Comparison of ENCODE assay signal across 6 cellular contexts in genomic region chr16:67865318-67865717, GRCh38. TPM values are rescaled to one million over a fixed set of nuclear protein-coding genes. Genes with fewer than 3 reads are reported as not detected.
DNase-seq lines count a peak whose midpoint lies in the region; ATAC-seq and TF ChIP-seq lines count a peak whose summit lies in the region.

No MANE protein-coding gene starts in this region.

- POLR2A ChIA-PET in AG04449 (lab: Yijun Ruan, JAX): no interaction called here

- CTCF ChIA-PET in AG04449 (lab: Yijun Ruan, JAX): interaction anchor here (0.6 to 10.0 kb wide), 8 partner anchors 8 to 264 kb away, joined by 3 to 61 read pairs (median 5); partner anchors contain the start of genes NRN1L and NUTF2

- no peak overlapping the region for H3K4me3 ChIP-seq in AG04449 (ENCODE audit: low read depth, low read length)

- H3K4me3 Mint-ChIP-seq in effector memory CD8-positive, alpha-beta T cell: no peak overlapping the region

- no peaks in the 10 kb centered on the region for H3K27me3 Mint-ChIP-seq in effector memory CD8-positive, alpha-beta T cell

- peaks cover 0 to 12% of the 10 kb centered on the region in 2 donors for H3K4me1 Mint-ChIP-seq in effector memory CD8-positive, alpha-beta T cell (ENCODE audit: low read depth in 2 of 2)

- peak; percentile 44 for ATAC-seq in effector memory CD8-positive, alpha-beta T cell (replicated peaks)
- ATAC-seq in HG03196 (IDR thresholded peaks at IDR 0.05; ENCODE audit: unreplicated experiment): no peak
- no peak for ATAC-seq in HG03045 (IDR thresholded peaks at IDR 0.05; ENCODE audit: unreplicated experiment)

- no peak overlapping the region for H3K27ac Mint-ChIP-seq in effector memory CD8-positive, alpha-beta T cell

- peaks cover 34% of the 10 kb centered on the region for H3K36me3 Mint-ChIP-seq in effector memory CD8-positive, alpha-beta T cell (ENCODE audit: insufficient read depth)

- H3K9me3 Mint-ChIP-seq in effector memory CD8-positive, alpha-beta T cell: no peaks in the 10 kb centered on the region

- TF ChIP-seq CTCF in AG04449 (IDR thresholded peaks at IDR 0.05; ENCODE audit: insufficient read depth, low read length, missing control alignments): peak; percentile 49

- DNase-seq in AG04449 (ENCODE audit: low read depth, low spot score) (no peak), HT1080 (ENCODE audit: low read depth) (peak; percentile 61), hippocampal formation (lab: John Stamatoyannopoulos, UW) (no peak)
- DNase-seq in effector memory CD8-positive, alpha-beta T cell: no peak

RNA-seq across cellular contexts. Expression of gene EDC4, which starts 7.5 kb away (rescaled TPM):
- total RNA-seq in HT1080 (2014; rRNA removed; shearing (Covaris generic)): 64.5 and 78.1 TPM in 2 replicates
- 26.0 and 28.7 TPM in 2 replicates for polyA plus RNA-seq in HT1080 (2015; cell fraction: cytosol; rRNA removed)
- 138 and 140 TPM in 2 replicates for polyA plus RNA-seq in HT1080 (2015; cell fraction: nucleus; rRNA removed)

RNA-seq across cellular contexts. Expression of gene CENPT, which starts 17.8 kb away (rescaled TPM):
- 30.1 and 30.2 TPM in 2 replicates for total RNA-seq in HT1080 (2014; rRNA removed; shearing (Covaris generic))
- polyA plus RNA-seq in HT1080 (2015; cell fraction: cytosol; rRNA removed): 11.7 and 12.8 TPM in 2 replicates
- polyA plus RNA-seq in HT1080 (2015; cell fraction: nucleus; rRNA removed): 80.2 and 86.1 TPM in 2 replicates

RNA-seq across cellular contexts. Expression of gene NUTF2, which starts 18.6 kb away (rescaled TPM):
- 236 and 318 TPM in 2 replicates for total RNA-seq in HT1080 (2014; rRNA removed; shearing (Covaris generic))
- polyA plus RNA-seq in HT1080 (2015; cell fraction: cytosol; rRNA removed): 172 and 490 TPM in 2 replicates
- polyA plus RNA-seq in HT1080 (2015; cell fraction: nucleus; rRNA removed): 153 and 209 TPM in 2 replicates

RNA-seq across cellular contexts. Expression of gene NRN1L, which starts 19.4 kb away (rescaled TPM):
- not detected in 2 replicates for total RNA-seq in HT1080 (2014; rRNA removed; shearing (Covaris generic))
- polyA plus RNA-seq in HT1080 (2015; cell fraction: cytosol; rRNA removed): 0.25 TPM in 1 of 2 replicates, not detected in the other
- polyA plus RNA-seq in HT1080 (2015; cell fraction: nucleus; rRNA removed): 0.77 and 0.80 TPM in 2 replicates

RNA-seq across cellular contexts. Expression of gene THAP11, which starts 23.2 kb away (rescaled TPM):
- total RNA-seq in HT1080 (2014; rRNA removed; shearing (Covaris generic)): 91.5 and 105 TPM in 2 replicates
- 34.3 and 39.9 TPM in 2 replicates for polyA plus RNA-seq in HT1080 (2015; cell fraction: cytosol; rRNA removed)
- 12.0 and 14.6 TPM in 2 replicates for polyA plus RNA-seq in HT1080 (2015; cell fraction: nucleus; rRNA removed)
